In genomic region chr5:76548525-76549229, GRCh38 we compare ENCODE assay signal across 13 cellular contexts.
DNase-seq lines count a peak whose midpoint lies in the region; ATAC-seq and FAIRE-seq lines count a peak whose summit lies in the region.
"Had no signal": no experiment of that assay in that cellular context is flagged by ENCODE, and none has a peak within 500 bp of the region (broad histone marks: within the 10 kb centered on the region; RNA-seq: fewer than 3 reads in every experiment).

No MANE protein-coding gene starts in this region.

- peak overlapping the region; percentile 99 for H3K27ac Mint-ChIP-seq in T-helper 1 cell treated with Interleukin-12 subunit alpha and Interleukin-12 subunit beta and Interleukin-4 antibody, amounts not matched to agents 30 μg/mL and 1 μg/mL, for 36 hours
- peak overlapping the region; percentile 86 for H3K27ac Mint-ChIP-seq in activated naive CD8-positive, alpha-beta T cell treated with anti-CD3 and anti-CD28 coated beads, Interleukin-2, amount 50 U/mL, for 24 hours

- no peaks in the 10 kb centered on the region for H3K27me3 ChIP-seq in small intestine (ENCODE audit: control insufficient read depth in 2 of 2, insufficient read depth in 2 of 2, low read length in 2 of 2)
- H3K27me3 ChIP-seq: MG63 had no signal

- no peaks in the 10 kb centered on the region for H3K9me3 Mint-ChIP-seq in T-helper 1 cell treated with Interleukin-12 subunit alpha and Interleukin-12 subunit beta and Interleukin-4 antibody, amounts not matched to agents 30 μg/mL and 1 μg/mL, for 36 hours
- H3K9me3 Mint-ChIP-seq in activated naive CD8-positive, alpha-beta T cell treated with anti-CD3 and anti-CD28 coated beads, Interleukin-2, amount 50 U/mL, for 24 hours: no peaks in the 10 kb centered on the region

- H3K4me1 Mint-ChIP-seq in T-helper 1 cell treated with Interleukin-12 subunit alpha and Interleukin-12 subunit beta and Interleukin-4 antibody, amounts not matched to agents 30 μg/mL and 1 μg/mL, for 36 hours (ENCODE audit: low read depth): peaks cover 55% of the 10 kb centered on the region
- H3K4me1 Mint-ChIP-seq in activated naive CD8-positive, alpha-beta T cell treated with anti-CD3 and anti-CD28 coated beads, Interleukin-2, amount 50 U/mL, for 24 hours: peaks cover 56% of the 10 kb centered on the region

- H3K36me3 Mint-ChIP-seq in T-helper 1 cell treated with Interleukin-12 subunit alpha and Interleukin-12 subunit beta and Interleukin-4 antibody, amounts not matched to agents 30 μg/mL and 1 μg/mL, for 36 hours (ENCODE audit: low read depth): peaks cover 8% of the 10 kb centered on the region
- H3K36me3 Mint-ChIP-seq in activated naive CD8-positive, alpha-beta T cell treated with anti-CD3 and anti-CD28 coated beads, Interleukin-2, amount 50 U/mL, for 24 hours (ENCODE audit: low read depth): peaks cover 2% of the 10 kb centered on the region

- H3K27ac ChIP-seq in small intestine (ENCODE audit: low read depth in 1 of 2, low read length in 1 of 2): peak overlapping the region in 1 of 2 donors; percentile 86

- H3K4me3 ChIP-seq in small intestine (ENCODE audit: low read depth in 1 of 2, low read length in 2 of 2): no peak overlapping the region
- H3K4me3 ChIP-seq: MG63 had no signal

- no peak for DNase-seq in T-helper 1 cell
- DNase-seq in NCI-H2029 (lab: John Stamatoyannopoulos, UW): peak; percentile 17
- DNase-seq in activated naive CD8-positive, alpha-beta T cell treated with anti-CD3 and anti-CD28 coated beads, Interleukin-2, amount 50 U/mL, for 24 hours: no peak
- peak; percentile 48 for DNase-seq in small intestine
- no peak for DNase-seq in stimulated activated CD4-positive, alpha-beta T cell treated with anti-CD3 and anti-CD28 coated beads, Interleukin-4, amount 100 ng/mL, for 24 hours
- DNase-seq: amniotic stem cell, MG63 had no signal

- no peaks in the 10 kb centered on the region for H3K9me3 ChIP-seq in small intestine (ENCODE audit: control insufficient read depth, low read depth)
- H3K9me3 ChIP-seq: MG63 had no signal

- no peaks in the 10 kb centered on the region for H3K27me3 Mint-ChIP-seq in T-helper 1 cell treated with Interleukin-12 subunit alpha and Interleukin-12 subunit beta and Interleukin-4 antibody, amounts not matched to agents 30 μg/mL and 1 μg/mL, for 36 hours (ENCODE audit: low read depth)
- H3K27me3 Mint-ChIP-seq in activated naive CD8-positive, alpha-beta T cell treated with anti-CD3 and anti-CD28 coated beads, Interleukin-2, amount 50 U/mL, for 24 hours: no peaks in the 10 kb centered on the region

- no peak for ATAC-seq in activated naive CD8-positive, alpha-beta T cell treated with anti-CD3 and anti-CD28 coated beads, Interleukin-2, amount 50 U/mL, for 24 hours
- ATAC-seq in GM18520 (IDR thresholded peaks at IDR 0.05; ENCODE audit: unreplicated experiment): no peak
- ATAC-seq in GM21529 (IDR thresholded peaks at IDR 0.05; ENCODE audit: unreplicated experiment): no peak
- ATAC-seq: HCT116 had no signal

- peaks cover 9 to 15% of the 10 kb centered on the region in 2 donors for H3K4me1 ChIP-seq in small intestine (ENCODE audit: control insufficient read depth in 2 of 2, insufficient read depth in 1 of 2, low read depth in 1 of 2, low read length in 1 of 2)

- no peak overlapping the region for H3K4me3 Mint-ChIP-seq in T-helper 1 cell treated with Interleukin-12 subunit alpha and Interleukin-12 subunit beta and Interleukin-4 antibody, amounts not matched to agents 30 μg/mL and 1 μg/mL, for 36 hours
- no peak overlapping the region for H3K4me3 Mint-ChIP-seq in activated naive CD8-positive, alpha-beta T cell treated with anti-CD3 and anti-CD28 coated beads, Interleukin-2, amount 50 U/mL, for 24 hours
- H3K4me3 Mint-ChIP-seq: nephron had no signal

- no peak for FAIRE-seq in small intestine (lab: Jason Lieb, UNC)
- FAIRE-seq: RCC 7860 had no signal

- 68 to 80% (median 69%) methylated on average over 3 of the region's 3 CpGs for WGBS in small intestine, 3 donors

- no peaks in the 10 kb centered on the region for H3K36me3 ChIP-seq in small intestine (ENCODE audit: control insufficient read depth in 2 of 2, insufficient read depth in 2 of 2, low read length in 2 of 2)
- H3K36me3 ChIP-seq: MG63 had no signal

Comparison
In these comparisons a context has a peak if more than half of its experiments do, and no peak if none do; other contexts are left out.
1. DNase-seq: peak in NCI-H2029 (single experiment) and small intestine (single experiment); none in T-helper 1 cell (0 of 5), activated naive CD8-positive, alpha-beta T cell treated with anti-CD3 and anti-CD28 coated beads, Interleukin-2, amount 50 U/mL, for 24 hours (single experiment) and stimulated activated CD4-positive, alpha-beta T cell treated with anti-CD3 and anti-CD28 coated beads, Interleukin-4, amount 100 ng/mL, for 24 hours (single experiment).